Comparison of ENCODE assay signal across 8 cellular contexts in the genomic region with DNA sequence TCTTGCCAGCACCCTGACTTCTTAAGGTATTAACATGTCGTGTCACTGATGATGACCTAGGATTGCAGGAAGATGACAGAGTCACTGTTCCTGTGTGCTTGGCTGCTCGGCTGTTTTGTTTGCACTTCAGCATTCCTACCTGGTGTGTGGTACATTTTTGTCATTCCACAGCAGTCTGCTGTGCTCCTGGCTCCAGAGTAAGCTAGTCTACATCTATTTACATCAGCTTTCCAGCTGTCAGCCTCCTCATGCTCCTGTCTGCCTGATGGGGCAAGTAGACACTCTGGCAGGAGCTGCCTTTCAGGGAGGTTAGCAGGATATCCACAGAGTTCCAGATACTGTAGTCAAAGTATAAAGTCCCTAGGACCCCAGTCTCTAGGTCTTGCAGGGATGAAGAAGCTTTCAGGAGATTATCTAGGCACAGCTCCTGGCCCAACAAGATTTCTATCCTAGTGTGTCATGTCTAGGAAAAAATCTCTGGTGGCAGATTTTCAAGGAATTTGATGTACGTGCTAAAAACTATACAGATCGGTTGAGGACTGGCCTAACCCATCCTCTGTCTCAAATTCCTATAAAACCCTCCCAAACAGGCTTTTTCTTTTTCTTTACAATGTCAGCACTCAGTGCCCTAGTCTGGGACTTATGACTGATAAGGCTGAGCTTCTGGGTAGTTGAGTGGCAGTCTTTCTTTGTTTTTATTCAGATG. TPM values are rescaled to one million over a fixed set of nuclear protein-coding genes. Genes with fewer than 3 reads are reported as not detected.
A peak's percentile ranks its signal among the peaks of the same experiment; 100 is the strongest.
DNase-seq lines count a peak whose midpoint lies in the region; ATAC-seq, FAIRE-seq and TF ChIP-seq lines count a peak whose summit lies in the region.

No MANE protein-coding gene starts in this region.

- 41 to 69% methylated on average over 4 of the region's 4 CpGs for WGBS in lung, 2 donors

- no peak for TF ChIP-seq CTCF in dorsolateral prefrontal cortex (IDR thresholded peaks at IDR 0.05 in 54 of 56, conservative IDR thresholded peaks at IDR 0.05 in 2 of 56; ENCODE audit: low read depth in 1 of 56, partially characterized antibody in 56 of 56)
- TF ChIP-seq CTCF in lung (IDR thresholded peaks at IDR 0.05; ENCODE audit: control extremely low read depth, extremely low read depth) = no peak

- peaks cover 20 to 60% of the 10 kb centered on the region in 2 donors for H3K4me1 ChIP-seq in lung (ENCODE audit: control insufficient read depth in 2 of 2, insufficient read depth in 2 of 2, low read length in 2 of 2)

- no peaks in the 10 kb centered on the region for H3K36me3 ChIP-seq in lung (ENCODE audit: control insufficient read depth in 2 of 2, insufficient read depth in 2 of 2, low read length in 2 of 2)

- DNase-seq in DMS 273 (lab: John Stamatoyannopoulos, UW; ENCODE audit: unreplicated experiment) (peak; percentile 36), DMS 273 treated with DMSO at 0.1 percent for 48 hours (lab: John Stamatoyannopoulos, UW) (no peak), dorsolateral prefrontal cortex (no peak), lung (ENCODE audit: low spot score) (peak; percentile 68), urothelium cell line (ENCODE audit: low spot score) (peak; percentile 93), GM19240 (ENCODE audit: insufficient read length, low spot score) (no peak), posterior cingulate gyrus (no peak)
- DNase-seq in activated CD4-positive, alpha-beta T cell treated with anti-CD3 and anti-CD28 coated beads, Interleukin-2, amount 50 U/mL, for 1 hour = no peak

- intact Hi-C loops in dorsolateral prefrontal cortex (cut with DNase I) = loop anchor here in 1 of 2 donors (2.0 kb wide), 1 partner anchor 34 kb away; no protein-coding TSS in a partner anchor
- intact Hi-C loops in posterior cingulate gyrus (cut with DNase I) = no loop called here

- no peaks in the 10 kb centered on the region for H3K27me3 ChIP-seq in dorsolateral prefrontal cortex
- no peaks in the 10 kb centered on the region for H3K27me3 ChIP-seq in lung (ENCODE audit: control insufficient read depth, insufficient read depth)

- H3K4me3 ChIP-seq in dorsolateral prefrontal cortex (no peak overlapping the region), lung (no peak overlapping the region)

- H3K27ac ChIP-seq in dorsolateral prefrontal cortex (peak overlapping the region; percentile 54 to 99 (median 95)), lung (ENCODE audit: low read depth in 1 of 2, low read length in 1 of 2) (peak overlapping the region; percentile 94 to 98)

- H3K9me3 ChIP-seq in lung (ENCODE audit: control insufficient read depth in 2 of 2, insufficient read depth in 1 of 2, low read length in 1 of 2) = no peaks in the 10 kb centered on the region

- peak; percentile 87 for FAIRE-seq in urothelium cell line (lab: Jason Lieb, UNC)

- peak; percentile 73 for ATAC-seq in lung (ENCODE audit: insufficient read depth, low FRiP score)

RNA-seq across cellular contexts. Expression of a gene that starts 28.5 kb away (rescaled TPM):
- total RNA-seq in dorsolateral prefrontal cortex (100 to 1,000 TPM in 119 of 120 experiments, 10 to 100 TPM in 1; 95.5 to 189 (median 149) TPM), lung (10 to 100 TPM; 12.2 to 25.7 TPM)
- 10 to 100 TPM; 12.8 to 16.6 TPM for polyA plus RNA-seq in lung

Comparison
In these comparisons a context has a peak if more than half of its experiments do, and no peak if none do; other contexts are left out.
1. DNase-seq: peak in DMS 273 (single experiment), lung (single experiment) and urothelium cell line (single experiment); none in DMS 273 treated with DMSO at 0.1 percent for 48 hours (single experiment), dorsolateral prefrontal cortex (0 of 10), GM19240 (single experiment), posterior cingulate gyrus (0 of 10) and activated CD4-positive, alpha-beta T cell treated with anti-CD3 and anti-CD28 coated beads, Interleukin-2, amount 50 U/mL, for 1 hour (single experiment).